35 cellular contexts compared by ENCODE assay signal in genomic region chr2:71136174-71136573, GRCh38. TPM values are rescaled to one million over a fixed set of nuclear protein-coding genes. Genes with fewer than 3 reads are reported as not detected.
A peak's percentile ranks its signal among the peaks of the same experiment; 100 is the strongest.
DNase-seq lines count a peak whose midpoint lies in the region; ATAC-seq, FAIRE-seq and TF ChIP-seq lines count a peak whose summit lies in the region.
"Had no signal": no experiment of that assay in that cellular context is flagged by ENCODE, and none has a peak within 500 bp of the region (broad histone marks: within the 10 kb centered on the region; RNA-seq: fewer than 3 reads in every experiment).

No MANE protein-coding gene starts in this region.

- 0 out of 2 replicates have a peak overlapping the region, but pooled peaks have one; percentile 4 for H3K4me2 ChIP-seq in HepG2 (ENCODE audit: low read depth, low read length)
- H3K4me2 ChIP-seq: A549; BLaER1; BLaER1 treated with 17β-estradiol and CSF1 and Interleukin-3, amounts not matched to agents 10 nM and 100 nM had no signal

- H3K27me3 ChIP-seq in HepG2 (ENCODE audit: control insufficient read depth in 1 of 2, insufficient read depth in 2 of 2, low read length in 2 of 2) (no peaks in the 10 kb centered on the region), right lobe of liver (no peaks in the 10 kb centered on the region)
- H3K27me3 ChIP-seq: BE2C; BLaER1; BLaER1 treated with 17β-estradiol and CSF1 and Interleukin-3, amounts not matched to agents 10 nM and 100 nM had no signal

- no peak overlapping the region for H3K9ac ChIP-seq in HepG2 (ENCODE audit: insufficient read depth, low read depth, low read length)
- H3K9ac ChIP-seq: BLaER1; BLaER1 treated with 17β-estradiol and CSF1 and Interleukin-3, amounts not matched to agents 10 nM and 100 nM had no signal

- peak; percentile 36 for DNase-seq in activated CD4-positive, alpha-beta T cell treated with anti-CD3 and anti-CD28 coated beads, Interleukin-2, amount 10 ng/mL, durations not matched to agents 24 days and 14 days
- DNase-seq in activated CD4-positive, alpha-beta T cell treated with anti-CD3 and anti-CD28 coated beads, Interleukin-2, amount 50 U/mL, for 48 hours: no peak
- DNase-seq in HepG2 (ENCODE audit: low spot score) (peak; percentile 79), right lobe of liver (no peak), left lobe of liver (ENCODE audit: low spot score) (no peak), AG20443 (ENCODE audit: low spot score) (no peak)
- DNase-seq: 8988T; ACHN; AML-193; BE2C; C1 segment of cervical spinal cord; Caco-2; Calu3; CD4-positive, alpha-beta memory T cell; CD4-positive, alpha-beta T cell; CD4-positive, CD25-positive, alpha-beta regulatory T cell; CD8-positive, alpha-beta memory T cell; CD8-positive, alpha-beta T cell; COR-L47; DMS 273 treated with DMSO at 0.1 percent for 48 hours; DMS153; DMS53; DMS79; DMS79 treated with DMSO at 0.1 percent for 48 hours; DND-41; EL had no signal

- TF ChIP-seq POLR2A in HepG2 (IDR thresholded peaks at IDR 0.05; ENCODE audit: insufficient read depth in 1 of 2, low read depth in 2 of 2, low read length in 2 of 2) (no peak), right lobe of liver (IDR thresholded peaks at IDR 0.05) (no peak)

- H3K4me3 ChIP-seq in HepG2 (replicated peaks in 1 of 3; ENCODE audit: insufficient read depth in 1 of 3, low read depth in 2 of 3, low read length in 3 of 3): no peak overlapping the region
- no peak overlapping the region for H3K4me3 ChIP-seq in right lobe of liver
- H3K4me3 ChIP-seq: A549; BLaER1; BLaER1 treated with 17β-estradiol and CSF1 and Interleukin-3, amounts not matched to agents 10 nM and 100 nM had no signal

- H3K9me3 Mint-ChIP-seq in activated CD4-positive, alpha-beta T cell treated with anti-CD3 and anti-CD28 coated beads, Interleukin-2, amount 10 ng/mL, durations not matched to agents 24 days and 14 days: no peaks in the 10 kb centered on the region
- H3K9me3 Mint-ChIP-seq: CD14-positive monocyte; CD4-positive, alpha-beta memory T cell; CD4-positive, alpha-beta T cell; CD4-positive, CD25-positive, alpha-beta regulatory T cell; CD8-positive, alpha-beta memory T cell; CD8-positive, alpha-beta T cell had no signal

- intact Hi-C loops in activated CD4-positive, alpha-beta T cell treated with anti-CD3 and anti-CD28 coated beads, Interleukin-2, amount 10 ng/mL, durations not matched to agents 24 days and 14 days (cut with micrococcal nuclease): no loop called here
- intact Hi-C loops in HepG2 (cut with micrococcal nuclease; ENCODE audit: unreplicated experiment): no loop called here
- intact Hi-C loops in right lobe of liver (cut with DNase I): no loop called here

- peaks cover 43% of the 10 kb centered on the region for H3K36me3 Mint-ChIP-seq in activated CD4-positive, alpha-beta T cell treated with anti-CD3 and anti-CD28 coated beads, Interleukin-2, amount 10 ng/mL, durations not matched to agents 24 days and 14 days (ENCODE audit: low read depth)

- 19% methylated on average over 3 of the region's 3 CpGs for WGBS in HepG2 (ENCODE audit: low lambda C conversion rate)
- 41% methylated on average over 3 of the region's 3 CpGs for WGBS in right lobe of liver (ENCODE audit: insufficient coverage, low coverage, low lambda C conversion rate, missing lambda C conversion rate)

- H3K36me3 ChIP-seq in HepG2 (replicated peaks in 1 of 2; ENCODE audit: control insufficient read depth in 1 of 2, insufficient read depth in 2 of 2, low read length in 2 of 2) (peaks cover 29 to 75% of the 10 kb centered on the region in 2 experiments), right lobe of liver (peaks cover 4 to 81% (median 31%) of the 10 kb centered on the region in 4 donors)

- H3K27ac ChIP-seq in HepG2 (ENCODE audit: extremely low read length, insufficient read depth, low read length) (peak overlapping the region; percentile 23), right lobe of liver (no peak overlapping the region)
- H3K27ac ChIP-seq: 22Rv1; A549; BLaER1; BLaER1 treated with 17β-estradiol and CSF1 and Interleukin-3, amounts not matched to agents 10 nM and 100 nM; C4-2B had no signal

- H2AFZ ChIP-seq in HepG2 (ENCODE audit: low read length): no peak overlapping the region

- ATAC-seq in HepG2 (peak; percentile 82), right lobe of liver (no peak), left lobe of liver (peak; percentile 39)
- ATAC-seq: A549; CD8-positive, alpha-beta T cell had no signal

- H3K79me2 ChIP-seq in HepG2 (ENCODE audit: insufficient read depth, low read length): peaks cover 39% of the 10 kb centered on the region

- no peaks in the 10 kb centered on the region for H3K27me3 Mint-ChIP-seq in activated CD4-positive, alpha-beta T cell treated with anti-CD3 and anti-CD28 coated beads, Interleukin-2, amount 10 ng/mL, durations not matched to agents 24 days and 14 days
- H3K27me3 Mint-ChIP-seq: B cell; CD4-positive, alpha-beta memory T cell; CD4-positive, alpha-beta T cell; CD4-positive, CD25-positive, alpha-beta regulatory T cell; CD8-positive, alpha-beta memory T cell had no signal

- no TSS peak for BruUV-seq in HepG2 (replicated peaks; lab: Mats Ljungman, UMichigan)

- H3K9me3 ChIP-seq in HepG2 (ENCODE audit: low read length): no peaks in the 10 kb centered on the region
- H3K9me3 ChIP-seq in right lobe of liver: no peaks in the 10 kb centered on the region
- H3K9me3 ChIP-seq: A549; BE2C; BLaER1; BLaER1 treated with 17β-estradiol and CSF1 and Interleukin-3, amounts not matched to agents 10 nM and 100 nM; Caco-2 had no signal

- POLR2A ChIA-PET in HepG2 (lab: Yijun Ruan, JAX): no interaction called here

- FAIRE-seq in HepG2 (lab: Jason Lieb, UNC): peak; percentile 69
- FAIRE-seq: A204.1, A549, D721Med had no signal

- H3K27ac Mint-ChIP-seq in activated CD4-positive, alpha-beta T cell treated with anti-CD3 and anti-CD28 coated beads, Interleukin-2, amount 10 ng/mL, durations not matched to agents 24 days and 14 days: no peak overlapping the region
- H3K27ac Mint-ChIP-seq: B cell; CD14-positive monocyte; CD4-positive, alpha-beta T cell; CD8-positive, alpha-beta T cell had no signal

- peak in 1 of 2 experiments; percentile 73; a peak in 1 of 4 replicates for TF ChIP-seq EP300 in HepG2 (IDR thresholded peaks at IDR 0.05; ENCODE audit: low read depth in 2 of 2, low read length in 2 of 2)
- no peak for TF ChIP-seq EP300 in HepG2 (CRISPR knock-in tag; IDR thresholded peaks at IDR 0.05; ENCODE audit: borderline replicate concordance)

- CTCF ChIA-PET in HepG2 (lab: Yijun Ruan, JAX; ENCODE audit: low intra/inter-chr PET ratio, low total read pairs): no interaction called here

- TF ChIP-seq CTCF in HepG2 (CRISPR knock-in tag; IDR thresholded peaks at IDR 0.05): no peak
- TF ChIP-seq CTCF in right lobe of liver (IDR thresholded peaks at IDR 0.05): no peak

- in situ Hi-C loops in HepG2 (cut with HindIII; ENCODE audit: extremely low pct_ligation_motif_present, low pct_unique_long_range_greater_than_20kb): no loop called here

- H4K20me1 ChIP-seq in HepG2 (ENCODE audit: insufficient read depth, low read length): peaks cover 8% of the 10 kb centered on the region; the same call in 1 of the 2 replicates

- TF ChIP-seq RAD21 in HepG2 (CRISPR knock-in tag; IDR thresholded peaks at IDR 0.05): no peak; the same call in 1 of the 2 replicates

- no peak overlapping the region for H3K4me3 Mint-ChIP-seq in activated CD4-positive, alpha-beta T cell treated with anti-CD3 and anti-CD28 coated beads, Interleukin-2, amount 10 ng/mL, durations not matched to agents 24 days and 14 days
- H3K4me3 Mint-ChIP-seq: B cell; CD14-positive monocyte; CD4-positive, alpha-beta memory T cell; CD4-positive, alpha-beta T cell; CD4-positive, CD25-positive, alpha-beta regulatory T cell; CD8-positive, alpha-beta memory T cell; CD8-positive, alpha-beta T cell had no signal

- peaks cover 46% of the 10 kb centered on the region for H3K4me1 ChIP-seq in HepG2 (ENCODE audit: insufficient read depth, low read length)
- H3K4me1 ChIP-seq in right lobe of liver: peaks cover 0 to 11% (median 0%) of the 10 kb centered on the region in 4 donors
- H3K4me1 ChIP-seq: BE2C, Caco-2 had no signal

- H3K4me1 Mint-ChIP-seq in activated CD4-positive, alpha-beta T cell treated with anti-CD3 and anti-CD28 coated beads, Interleukin-2, amount 10 ng/mL, durations not matched to agents 24 days and 14 days: no peaks in the 10 kb centered on the region
- H3K4me1 Mint-ChIP-seq: B cell, CD14-positive monocyte had no signal

RNA-seq across cellular contexts. Expression of gene MPHOSPH10, which starts 5.7 kb away (rescaled TPM):
- total RNA-seq in activated CD4-positive, alpha-beta T cell treated with anti-CD3 and anti-CD28 coated beads, Interleukin-2, amount 10 ng/mL, durations not matched to agents 24 days and 14 days: 69.4 and 74.5 TPM in 2 replicates
- total RNA-seq in HepG2 (2016; rRNA removed; fragmentation: Illumina TruSeq; extraction: Trizol) (137 and 201 TPM in 2 replicates), right lobe of liver (10 to 100 TPM; 10.4 to 14.3 (median 12.8) TPM), left lobe of liver (12.5 TPM)
- 24.8 and 26.8 TPM in 2 replicates for total RNA-seq in HepG2 (2016; cell fraction: cytosol; rRNA removed; fragmentation: Illumina TruSeq; extraction: Trizol; ENCODE audit: low read depth)
- total RNA-seq in HepG2 (2016; cell fraction: insoluble cytoplasmic fraction; rRNA removed; fragmentation: Illumina TruSeq; extraction: Trizol): 141 and 201 TPM in 2 replicates
- total RNA-seq in HepG2 (2016; cell fraction: membrane; rRNA removed; fragmentation: Illumina TruSeq; extraction: Trizol): 59.1 and 67.5 TPM in 2 replicates
- 97.8 and 104 TPM in 2 replicates for total RNA-seq in HepG2 (2016; cell fraction: nucleus; rRNA removed; fragmentation: Illumina TruSeq; extraction: Trizol)
- 21.4 and 37.8 TPM in 2 replicates for polyA plus RNA-seq in HepG2 (2011; rRNA removed)
- 12.6 and 13.9 TPM in 2 replicates for polyA plus RNA-seq in HepG2 (2011; cell fraction: cytosol; rRNA removed)
- 27.5 and 27.6 TPM in 2 replicates for polyA plus RNA-seq in HepG2 (2011; cell fraction: nucleus; rRNA removed)
- 40.5 and 55.7 TPM in 2 replicates for polyA plus RNA-seq in HepG2 (2012)
- polyA plus RNA-seq in HepG2 (2016; cell fraction: cytosol; fragmentation: Illumina TruSeq; extraction: Trizol; ENCODE audit: low read depth): 11.5 and 12.0 TPM in 2 replicates
- 227 and 245 TPM in 2 replicates for polyA plus RNA-seq in HepG2 (2016; cell fraction: insoluble cytoplasmic fraction; fragmentation: Illumina TruSeq; extraction: Trizol; ENCODE audit: low read depth)
- polyA plus RNA-seq in HepG2 (2016; cell fraction: membrane; fragmentation: Illumina TruSeq; extraction: Trizol; ENCODE audit: low read depth): 34.6 and 35.3 TPM in 2 replicates
- polyA plus RNA-seq in HepG2 (2016; cell fraction: nucleus; fragmentation: Illumina TruSeq; extraction: Trizol; ENCODE audit: insufficient read depth, low read depth): 171 and 172 TPM in 2 replicates
- polyA minus RNA-seq in HepG2 (2011; rRNA and poly(A)+ RNA removed; ENCODE audit: low replicate concordance): 10.5 and 15.8 TPM in 2 replicates
- 21.2 and 26.5 TPM in 2 replicates for polyA minus RNA-seq in HepG2 (2011; cell fraction: cytosol; rRNA and poly(A)+ RNA removed)
- polyA minus RNA-seq in HepG2 (2011; cell fraction: nucleus; rRNA and poly(A)+ RNA removed): 78.7 and 82.7 TPM in 2 replicates

RNA-seq across cellular contexts. Expression of gene MCEE, which starts 6.1 kb away (rescaled TPM):
- 14.4 and 17.2 TPM in 2 replicates for total RNA-seq in activated CD4-positive, alpha-beta T cell treated with anti-CD3 and anti-CD28 coated beads, Interleukin-2, amount 10 ng/mL, durations not matched to agents 24 days and 14 days
- total RNA-seq in HepG2 (2016; rRNA removed; fragmentation: Illumina TruSeq; extraction: Trizol) (56.1 and 66.9 TPM in 2 replicates), right lobe of liver (10 to 100 TPM; 15.5 to 37.8 (median 23.1) TPM), left lobe of liver (33.4 TPM)
- 22.7 and 26.1 TPM in 2 replicates for total RNA-seq in HepG2 (2016; cell fraction: cytosol; rRNA removed; fragmentation: Illumina TruSeq; extraction: Trizol; ENCODE audit: low read depth)
- 61.5 and 66.5 TPM in 2 replicates for total RNA-seq in HepG2 (2016; cell fraction: insoluble cytoplasmic fraction; rRNA removed; fragmentation: Illumina TruSeq; extraction: Trizol)
- total RNA-seq in HepG2 (2016; cell fraction: membrane; rRNA removed; fragmentation: Illumina TruSeq; extraction: Trizol): 35.2 and 36.9 TPM in 2 replicates
- total RNA-seq in HepG2 (2016; cell fraction: nucleus; rRNA removed; fragmentation: Illumina TruSeq; extraction: Trizol): 77.4 and 90.5 TPM in 2 replicates
- polyA plus RNA-seq in HepG2 (2011; rRNA removed): 23.5 and 32.0 TPM in 2 replicates
- 15.9 and 19.6 TPM in 2 replicates for polyA plus RNA-seq in HepG2 (2011; cell fraction: cytosol; rRNA removed)
- polyA plus RNA-seq in HepG2 (2011; cell fraction: nucleus; rRNA removed): 35.0 and 56.3 TPM in 2 replicates
- polyA plus RNA-seq in HepG2 (2012): 27.8 and 41.9 TPM in 2 replicates
- polyA plus RNA-seq in HepG2 (2016; cell fraction: cytosol; fragmentation: Illumina TruSeq; extraction: Trizol; ENCODE audit: low read depth): 23.8 and 24.1 TPM in 2 replicates
- 52.5 and 59.2 TPM in 2 replicates for polyA plus RNA-seq in HepG2 (2016; cell fraction: insoluble cytoplasmic fraction; fragmentation: Illumina TruSeq; extraction: Trizol; ENCODE audit: low read depth)
- 25.0 and 27.3 TPM in 2 replicates for polyA plus RNA-seq in HepG2 (2016; cell fraction: membrane; fragmentation: Illumina TruSeq; extraction: Trizol; ENCODE audit: low read depth)
- polyA plus RNA-seq in HepG2 (2016; cell fraction: nucleus; fragmentation: Illumina TruSeq; extraction: Trizol; ENCODE audit: insufficient read depth, low read depth): 106 and 118 TPM in 2 replicates
- 8.4 and 24.6 TPM in 2 replicates for polyA minus RNA-seq in HepG2 (2011; rRNA and poly(A)+ RNA removed; ENCODE audit: low replicate concordance)
- 7.8 and 11.8 TPM in 2 replicates for polyA minus RNA-seq in HepG2 (2011; cell fraction: cytosol; rRNA and poly(A)+ RNA removed)
- 42.6 and 78.7 TPM in 2 replicates for polyA minus RNA-seq in HepG2 (2011; cell fraction: nucleus; rRNA and poly(A)+ RNA removed)

Comparison
In these comparisons a context has a peak if more than half of its experiments do, and no peak if none do; other contexts are left out.
1. DNase-seq: peak in activated CD4-positive, alpha-beta T cell treated with anti-CD3 and anti-CD28 coated beads, Interleukin-2, amount 10 ng/mL, durations not matched to agents 24 days and 14 days (single experiment) and HepG2 (single experiment); none in activated CD4-positive, alpha-beta T cell treated with anti-CD3 and anti-CD28 coated beads, Interleukin-2, amount 50 U/mL, for 48 hours (0 of 2), right lobe of liver (0 of 3), left lobe of liver (single experiment) and AG20443 (single experiment).
2. ATAC-seq: peak in HepG2 (single experiment) and left lobe of liver (single experiment); none in right lobe of liver (0 of 4).